In genomic region chr6:125904871-125905270, GRCh38 we compare ENCODE assay signal across 8 cellular contexts. TPM values are rescaled to one million over a fixed set of nuclear protein-coding genes. Genes with fewer than 3 reads are reported as not detected.
DNase-seq lines count a peak whose midpoint lies in the region; ATAC-seq and TF ChIP-seq lines count a peak whose summit lies in the region.

No MANE protein-coding gene starts in this region.

- no peak for TF ChIP-seq CTCF in vagina (IDR thresholded peaks at IDR 0.05)

- no peaks in the 10 kb centered on the region for H3K27me3 Mint-ChIP-seq in activated CD4-positive, alpha-beta T cell treated with anti-CD3 and anti-CD28 coated beads, Interleukin-2, amount 10 ng/mL, durations not matched to agents 24 days and 14 days
- H3K27me3 Mint-ChIP-seq in memory B cell = no peaks in the 10 kb centered on the region

- peak; percentile 83 for DNase-seq in activated CD4-positive, alpha-beta T cell treated with anti-CD3 and anti-CD28 coated beads, Interleukin-2, amount 10 ng/mL, durations not matched to agents 24 days and 14 days
- DNase-seq in memory B cell (ENCODE audit: low spot score in 2 of 2) (no peak), DMS153 treated with DMSO at 0.1 percent for 48 hours (lab: John Stamatoyannopoulos, UW; ENCODE audit: unreplicated experiment) (no peak), NCI-H510A treated with DMSO at 0.1 percent for 48 hours (lab: John Stamatoyannopoulos, UW) (no peak), DMS114 treated with DMSO at 0.1 percent for 48 hours (lab: John Stamatoyannopoulos, UW; ENCODE audit: unreplicated experiment) (no peak), vagina (ENCODE audit: extremely low spot score in 2 of 2) (no peak)

- H3K9me3 Mint-ChIP-seq in activated CD4-positive, alpha-beta T cell treated with anti-CD3 and anti-CD28 coated beads, Interleukin-2, amount 10 ng/mL, durations not matched to agents 24 days and 14 days = no peaks in the 10 kb centered on the region
- no peaks in the 10 kb centered on the region for H3K9me3 Mint-ChIP-seq in memory B cell

- intact Hi-C loops in activated CD4-positive, alpha-beta T cell treated with anti-CD3 and anti-CD28 coated beads, Interleukin-2, amount 10 ng/mL, durations not matched to agents 24 days and 14 days (cut with micrococcal nuclease) = loop anchor here (1.0 kb wide), 3 partner anchors 14 to 114 kb away; partner anchors contain the start of gene HINT3
- intact Hi-C loops in vagina (cut with DNase I) = no loop called here

- H3K4me1 Mint-ChIP-seq in activated CD4-positive, alpha-beta T cell treated with anti-CD3 and anti-CD28 coated beads, Interleukin-2, amount 10 ng/mL, durations not matched to agents 24 days and 14 days = peaks cover 34% of the 10 kb centered on the region
- peaks cover 8% of the 10 kb centered on the region for H3K4me1 Mint-ChIP-seq in memory B cell

- H3K36me3 Mint-ChIP-seq in activated CD4-positive, alpha-beta T cell treated with anti-CD3 and anti-CD28 coated beads, Interleukin-2, amount 10 ng/mL, durations not matched to agents 24 days and 14 days (ENCODE audit: low read depth) = peaks cover 29% of the 10 kb centered on the region
- peaks cover 16% of the 10 kb centered on the region for H3K36me3 Mint-ChIP-seq in memory B cell

- H3K4me3 Mint-ChIP-seq in activated CD4-positive, alpha-beta T cell treated with anti-CD3 and anti-CD28 coated beads, Interleukin-2, amount 10 ng/mL, durations not matched to agents 24 days and 14 days = peak overlapping the region; percentile 15
- no peak overlapping the region for H3K4me3 Mint-ChIP-seq in memory B cell

- H3K27ac ChIP-seq in vagina = no peak overlapping the region

- H3K4me1 ChIP-seq in vagina = no peaks in the 10 kb centered on the region

- TF ChIP-seq POLR2A in vagina (IDR thresholded peaks at IDR 0.05) = no peak

- no peaks in the 10 kb centered on the region for H3K27me3 ChIP-seq in vagina

- H3K9me3 ChIP-seq in vagina = no peaks in the 10 kb centered on the region

- ATAC-seq in GM18861 (IDR thresholded peaks at IDR 0.05; ENCODE audit: unreplicated experiment) = peak; percentile 77
- peak; percentile 80 for ATAC-seq in HG03039 (IDR thresholded peaks at IDR 0.05; ENCODE audit: unreplicated experiment)
- no peak for ATAC-seq in memory B cell (ENCODE audit: low read depth)

- peak overlapping the region; percentile 67 for H3K27ac Mint-ChIP-seq in activated CD4-positive, alpha-beta T cell treated with anti-CD3 and anti-CD28 coated beads, Interleukin-2, amount 10 ng/mL, durations not matched to agents 24 days and 14 days
- peak overlapping the region; percentile 65 for H3K27ac Mint-ChIP-seq in memory B cell

- H3K36me3 ChIP-seq in vagina = peaks cover 0 to under 1% of the 10 kb centered on the region in 2 donors

- H3K4me3 ChIP-seq in vagina = no peak overlapping the region

RNA-seq across cellular contexts. Expression of gene HINT3, which starts 51.7 kb away (rescaled TPM):
- total RNA-seq in activated CD4-positive, alpha-beta T cell treated with anti-CD3 and anti-CD28 coated beads, Interleukin-2, amount 10 ng/mL, durations not matched to agents 24 days and 14 days = 8.5 and 8.9 TPM in 2 replicates
- total RNA-seq in vagina = 18.4 TPM
